ENCODE assay signal across 8 cellular contexts in genomic region chr4:121696140-121696640, GRCh38. TPM values are rescaled to one million over a fixed set of nuclear protein-coding genes. Genes with fewer than 3 reads are reported as not detected.
DNase-seq lines count a peak whose midpoint lies in the region; ATAC-seq, FAIRE-seq and TF ChIP-seq lines count a peak whose summit lies in the region.

No MANE protein-coding gene starts in this region.

- WGBS in A549 (ENCODE audit: missing lambda C conversion rate): under 1% methylated on average over 18 of the region's 28 CpGs

- H3K4me2 ChIP-seq in A549: peak overlapping the region; percentile 98

- POLR2A ChIA-PET in A549 (lab: Yijun Ruan, JAX): interaction anchor here (0.7 to 2.2 kb wide), 7 partner anchors 10 to 135 kb away, joined by 3 to 19 read pairs (median 4); partner anchors contain the start of gene EXOSC9

- no peak for TF ChIP-seq EP300 in A549 (IDR thresholded peaks at IDR 0.05)

- TF ChIP-seq POLR2A in A549 (IDR thresholded peaks at IDR 0.05; ENCODE audit: low read length): no peak

- intact Hi-C loops in left ventricle myocardium superior (cut with micrococcal nuclease) (no loop called here), posterior vena cava (cut with DNase I) (no loop called here)

- peak overlapping the region; percentile 86 to 97 for H3K27ac ChIP-seq in A549

- peak overlapping the region; percentile 83 for H3K4me3 ChIP-seq in A549

- H3K9me3 ChIP-seq in A549: no peaks in the 10 kb centered on the region

- FAIRE-seq in A549 (lab: Jason Lieb, UNC): no peak

- peak in 1 of 2 experiments; percentile 63 for DNase-seq in A549 (ENCODE audit: low read depth in 1 of 2, low spot score in 1 of 2)
- peak; percentile 25 for DNase-seq in T follicular helper cell (ENCODE audit: low read depth)
- peak; percentile 73 for DNase-seq in amniotic epithelial cell (ENCODE audit: low read depth)
- peak; percentile 87 for DNase-seq in left ventricle myocardium superior
- peak; percentile 95 for DNase-seq in posterior vena cava (ENCODE audit: low spot score)

- ATAC-seq in A549 (peak; percentile 54 to 57), GM18909 (IDR thresholded peaks at IDR 0.05; ENCODE audit: poor library complexity, unreplicated experiment) (peak; percentile 28), HG03460 (IDR thresholded peaks at IDR 0.05; ENCODE audit: unreplicated experiment) (peak; percentile 31), left ventricle myocardium superior (peak; percentile 70), GM18519 (IDR thresholded peaks at IDR 0.05; ENCODE audit: low FRiP score, unreplicated experiment) (no peak)

- H3K4me1 ChIP-seq in A549: peaks cover 46% of the 10 kb centered on the region

- TF ChIP-seq CTCF in A549 (IDR thresholded peaks at IDR 0.05): no peak

- CTCF ChIA-PET in A549 (lab: Yijun Ruan, JAX): interaction anchor here (0.6 to 2.1 kb wide), 13 partner anchors 11 to 541 kb away, joined by 3 to 19 read pairs (median 4); no protein-coding TSS in a partner anchor

- no peak for TF ChIP-seq RAD21 in A549 (conservative IDR thresholded peaks at IDR 0.05 in 1 of 2, IDR thresholded peaks at IDR 0.05 in 1 of 2)

TF ChIP-seq in A549, 52 proteins besides CTCF, POLR2A, EP300 and RAD21:
- 0 out of 2 replicates have a peak, but pooled peaks have one; percentile 34 for TF ChIP-seq PHF8 (IDR thresholded peaks at IDR 0.05; ENCODE audit: borderline replicate concordance, low read depth)
- peak; percentile 39 for TF ChIP-seq USF2 (IDR thresholded peaks at IDR 0.05)
- no peak for TF ChIP-seq HOXA7 (CRISPR knock-in tag; IDR thresholded peaks at IDR 0.05)
- no peak for TF ChIP-seq POLR2AphosphoS2 (conservative IDR thresholded peaks at IDR 0.05; ENCODE audit: low read length)
- TF ChIP-seq BCL3 (IDR thresholded peaks at IDR 0.05): no peak
- no peak for TF ChIP-seq E2F6 (IDR thresholded peaks at IDR 0.05; ENCODE audit: borderline replicate concordance, low read depth)
- peak; percentile 13; the same call in 1 of the 2 replicates for TF ChIP-seq MAX (IDR thresholded peaks at IDR 0.05)

RNA-seq across cellular contexts. Expression of gene ANXA5, which starts 0.6 kb away (rescaled TPM):
- 330 and 356 TPM in 2 replicates for polyA plus RNA-seq in A549 (2011; rRNA removed)
- polyA plus RNA-seq in A549 (2012; cell fraction: cytosol; rRNA removed): 117 and 139 TPM in 2 replicates
- 101 and 102 TPM in 2 replicates for polyA plus RNA-seq in A549 (2012; cell fraction: nucleus; rRNA removed)
- polyA plus RNA-seq in A549 (2017; fragmentation: RNase III; extraction: RNeasy Plus Mini Kit Qiagen cat#74134 plus additional on column Dnase treatment): 412 to 461 TPM (median 441 TPM) in 3 replicates
- polyA minus RNA-seq in A549 (2011; rRNA and poly(A)+ RNA removed): 87.5 TPM in 2 replicates
- 117 TPM for total RNA-seq in left ventricle myocardium superior
- total RNA-seq in posterior vena cava: 100 to 1,000 TPM; 346 to 547 TPM
